16 cellular contexts compared by ENCODE assay signal in genomic region chr17:17143501-17143900, GRCh38.
A peak's percentile ranks its signal among the peaks of the same experiment; 100 is the strongest.
DNase-seq lines count a peak whose midpoint lies in the region; ATAC-seq, FAIRE-seq and TF ChIP-seq lines count a peak whose summit lies in the region.
"Had no signal": no experiment of that assay in that cellular context is flagged by ENCODE, and none has a peak within 500 bp of the region (broad histone marks: within the 10 kb centered on the region; RNA-seq: fewer than 3 reads in every experiment).

No MANE protein-coding gene starts in this region.

- H3K9me3 Mint-ChIP-seq in stimulated activated naive B cell treated with anti-CD40 and anti-IgM and Interleukin-4, amounts not matched to agents 10 μg/mL and 1 μg/mL and 100 μg/mL, for 72 hours: no peaks in the 10 kb centered on the region
- H3K9me3 Mint-ChIP-seq: CD4-positive, alpha-beta memory T cell; H9 had no signal

- no peak for TF ChIP-seq CTCF in RWPE1 (conservative IDR thresholded peaks at IDR 0.05; ENCODE audit: low read depth)
- no peak for TF ChIP-seq CTCF in HepG2 (CRISPR knock-in tag; IDR thresholded peaks at IDR 0.05)

- 97% methylated on average over 15 of the region's 19 CpGs for WGBS in HepG2 (ENCODE audit: low lambda C conversion rate)

- H3K9me3 ChIP-seq in BLaER1 (no peaks in the 10 kb centered on the region), HepG2 (ENCODE audit: low read length) (no peaks in the 10 kb centered on the region)

- no peaks in the 10 kb centered on the region for H3K79me2 ChIP-seq in HepG2 (ENCODE audit: insufficient read depth, low read length)

- H3K4me1 Mint-ChIP-seq in stimulated activated naive B cell treated with anti-CD40 and anti-IgM and Interleukin-4, amounts not matched to agents 10 μg/mL and 1 μg/mL and 100 μg/mL, for 72 hours: peaks cover 4 to 8% of the 10 kb centered on the region in 2 donors

- H3K4me1 ChIP-seq in BLaER1 (peaks cover 100% of the 10 kb centered on the region), HepG2 (ENCODE audit: insufficient read depth, low read length) (no peaks in the 10 kb centered on the region)

- TF ChIP-seq EP300 in HepG2 (IDR thresholded peaks at IDR 0.05; ENCODE audit: low read depth in 2 of 2, low read length in 2 of 2) (no peak), HepG2 (CRISPR knock-in tag; IDR thresholded peaks at IDR 0.05; ENCODE audit: borderline replicate concordance) (no peak)

- peaks cover 81% of the 10 kb centered on the region for H3K36me3 ChIP-seq in BLaER1
- H3K36me3 ChIP-seq in HepG2 (replicated peaks in 1 of 2; ENCODE audit: control insufficient read depth in 1 of 2, insufficient read depth in 2 of 2, low read length in 2 of 2): peaks cover 14 to 31% of the 10 kb centered on the region in 2 experiments; a peak in 4 of 5 replicates

- CTCF ChIA-PET in RWPE1 (lab: Yijun Ruan, JAX) (interaction anchor here (0.5 to 0.6 kb wide), 2 partner anchors 127 to 918 kb away, joined by 3 read pairs; no protein-coding TSS in a partner anchor), HepG2 (lab: Yijun Ruan, JAX; ENCODE audit: low intra/inter-chr PET ratio, low total read pairs) (no interaction called here)

- no peak for TF ChIP-seq POLR2A in HepG2 (IDR thresholded peaks at IDR 0.05; ENCODE audit: insufficient read depth in 1 of 2, low read depth in 2 of 2, low read length in 2 of 2)

- BruUV-seq in HepG2 (replicated peaks; lab: Mats Ljungman, UMichigan): no TSS peak

- H3K4me3 ChIP-seq in BLaER1 (no peak overlapping the region), HepG2 (replicated peaks in 1 of 3; ENCODE audit: insufficient read depth in 1 of 3, low read depth in 2 of 3, low read length in 3 of 3) (no peak overlapping the region)

- H4K20me1 ChIP-seq in BLaER1 (peaks cover 80% of the 10 kb centered on the region), HepG2 (ENCODE audit: insufficient read depth, low read length) (no peaks in the 10 kb centered on the region)

- H3K4me3 Mint-ChIP-seq in stimulated activated naive B cell treated with anti-CD40 and anti-IgM and Interleukin-4, amounts not matched to agents 10 μg/mL and 1 μg/mL and 100 μg/mL, for 72 hours: no peak overlapping the region
- H3K4me3 Mint-ChIP-seq: B cell; CD4-positive, alpha-beta memory T cell; H9 had no signal

- H3K27ac Mint-ChIP-seq in stimulated activated naive B cell treated with anti-CD40 and anti-IgM and Interleukin-4, amounts not matched to agents 10 μg/mL and 1 μg/mL and 100 μg/mL, for 72 hours: peak overlapping the region; percentile 25
- H3K27ac Mint-ChIP-seq: B cell had no signal

- no peak overlapping the region for H2AFZ ChIP-seq in HepG2 (ENCODE audit: low read length)

- POLR2A ChIA-PET in RWPE1 (lab: Yijun Ruan, JAX; ENCODE audit: low non-redundant PET): interaction anchor here (1.1 kb wide), 1 partner anchor 12 kb away, joined by 3 read pairs; no protein-coding TSS in a partner anchor
- POLR2A ChIA-PET in HepG2 (lab: Yijun Ruan, JAX): no interaction called here

- ATAC-seq in HepG2: no peak
- ATAC-seq in stimulated activated naive B cell treated with anti-CD40 and anti-IgM and Interleukin-4, amounts not matched to agents 10 μg/mL and 1 μg/mL and 100 μg/mL, for 72 hours (replicated peaks): no peak

- peaks cover 22 to 50% of the 10 kb centered on the region in 2 donors for H3K36me3 Mint-ChIP-seq in stimulated activated naive B cell treated with anti-CD40 and anti-IgM and Interleukin-4, amounts not matched to agents 10 μg/mL and 1 μg/mL and 100 μg/mL, for 72 hours

- peak overlapping the region; percentile 89 for H3K4me2 ChIP-seq in BLaER1
- H3K4me2 ChIP-seq in HepG2 (ENCODE audit: low read depth, low read length): no peak overlapping the region

- in situ Hi-C loops in HepG2 (cut with HindIII; ENCODE audit: extremely low pct_ligation_motif_present, low pct_unique_long_range_greater_than_20kb): loop anchor here (5.0 kb wide), 1 partner anchor 141 kb away; no protein-coding TSS in a partner anchor

- H3K27ac ChIP-seq in BLaER1 (peak overlapping the region; percentile 83), RWPE1 (peak overlapping the region; percentile 64), HepG2 (ENCODE audit: extremely low read length, insufficient read depth, low read length) (no peak overlapping the region)
- H3K27ac ChIP-seq: C4-2B had no signal

- FAIRE-seq in HepG2 (lab: Jason Lieb, UNC): no peak
- FAIRE-seq: GM12892, GM18507 had no signal

- H3K27me3 ChIP-seq in BLaER1 (no peaks in the 10 kb centered on the region), HepG2 (ENCODE audit: control insufficient read depth in 1 of 2, insufficient read depth in 2 of 2, low read length in 2 of 2) (no peaks in the 10 kb centered on the region)

- no peaks in the 10 kb centered on the region for H3K27me3 Mint-ChIP-seq in stimulated activated naive B cell treated with anti-CD40 and anti-IgM and Interleukin-4, amounts not matched to agents 10 μg/mL and 1 μg/mL and 100 μg/mL, for 72 hours
- H3K27me3 Mint-ChIP-seq: B cell; CD4-positive, alpha-beta memory T cell had no signal

- intact Hi-C loops in HepG2 (cut with micrococcal nuclease; ENCODE audit: unreplicated experiment): no loop called here

- no peak for DNase-seq in RWPE1 (ENCODE audit: low spot score)
- DNase-seq in HepG2 (ENCODE audit: low spot score): no peak
- DNase-seq in stimulated activated naive B cell treated with anti-CD40 and anti-IgM and Interleukin-4, amounts not matched to agents 10 μg/mL and 1 μg/mL and 100 μg/mL, for 72 hours: no peak
- no peak for DNase-seq in activated naive CD4-positive, alpha-beta T cell (lab: John Stamatoyannopoulos, UW)
- no peak for DNase-seq in NCI-H526 treated with DMSO at 0.1 percent for 48 hours (lab: John Stamatoyannopoulos, UW)
- DNase-seq: CD4-positive, alpha-beta memory T cell; DMS153; DMS79; GDM1; GOT3; H9 had no signal

- H3K9ac ChIP-seq in BLaER1 (peak overlapping the region; percentile 74; the same call in 1 of the 2 replicates), HepG2 (ENCODE audit: insufficient read depth, low read depth, low read length) (no peak overlapping the region)

- TF ChIP-seq RAD21 in HepG2 (CRISPR knock-in tag; IDR thresholded peaks at IDR 0.05): no peak

TF ChIP-seq in HepG2, 621 proteins besides CTCF, POLR2A, EP300 and RAD21:
- TF ChIP-seq ZNF841 (CRISPR knock-in tag; IDR thresholded peaks at IDR 0.05; ENCODE audit: borderline replicate concordance) (no peak), ZNF607 (CRISPR knock-in tag; IDR thresholded peaks at IDR 0.05; ENCODE audit: borderline replicate concordance) (no peak), ZNF362 (CRISPR knock-in tag; IDR thresholded peaks at IDR 0.05; ENCODE audit: borderline replicate concordance) (no peak), ATM (IDR thresholded peaks at IDR 0.05; ENCODE audit: borderline replicate concordance) (no peak), ZNF44 (CRISPR knock-in tag; IDR thresholded peaks at IDR 0.05) (no peak), SYNCRIP (IDR thresholded peaks at IDR 0.05; ENCODE audit: insufficient read depth, low read depth, low read length) (no peak), AGO2 (optimal IDR thresholded peaks at IDR 0.05; ENCODE audit: low read depth, low read length) (peak; percentile 24)
TF ChIP-seq in HepG2: peak in this region for 1.
